ENCODE assay signal across 16 cellular contexts in genomic region chr2:10634495-10634894, GRCh38. TPM values are rescaled to one million over a fixed set of nuclear protein-coding genes. Genes with fewer than 3 reads are reported as not detected.
A peak's percentile ranks its signal among the peaks of the same experiment; 100 is the strongest.
DNase-seq lines count a peak whose midpoint lies in the region; ATAC-seq, FAIRE-seq and TF ChIP-seq lines count a peak whose summit lies in the region.
"Had no signal": no experiment of that assay in that cellular context is flagged by ENCODE, and none has a peak within 500 bp of the region (broad histone marks: within the 10 kb centered on the region; RNA-seq: fewer than 3 reads in every experiment).

No MANE protein-coding gene starts in this region.

- DNase-seq in activated T-cell treated with anti-CD3 and anti-CD28 coated beads, Interleukin-2, amount 50 U/mL, for 72 hours = no peak
- no peak for DNase-seq in activated T-cell treated with anti-CD3 and anti-CD28 coated beads, Interleukin-2, amount 50 U/mL, for 48 hours
- peak in 2 of 4 experiments; percentile 20 to 29 for DNase-seq in K562 (ENCODE audit: extremely low read depth in 1 of 4, low spot score in 3 of 4)
- peak; percentile 20 for DNase-seq in iPS-NIHi7 (ENCODE audit: extremely low spot score)
- no peak for DNase-seq in neural progenitor cell (ENCODE audit: low spot score)
- DNase-seq in tibial nerve (ENCODE audit: low spot score in 2 of 2) = no peak
- no peak for DNase-seq in stimulated activated naive CD4-positive, alpha-beta T cell treated with Interleukin-2 at 50 U/mL for 16 hours (lab: John Stamatoyannopoulos, UW)
- DNase-seq: 8988T, Karpas-422, MM.1S, NCI-H1105, NCI-H1694 treated with DMSO at 0.1 percent for 48 hours, NCI-H524 had no signal

- no peaks in the 10 kb centered on the region for H3K27me3 Mint-ChIP-seq in activated T-cell treated with anti-CD3 and anti-CD28 coated beads, Interleukin-2, amount 50 U/mL, for 72 hours (ENCODE audit: low read depth)
- H3K27me3 Mint-ChIP-seq in neural progenitor cell (ENCODE audit: insufficient read depth, low read depth) = no peaks in the 10 kb centered on the region

- no peaks in the 10 kb centered on the region for H3K9me3 Mint-ChIP-seq in activated T-cell treated with anti-CD3 and anti-CD28 coated beads, Interleukin-2, amount 50 U/mL, for 72 hours
- no peaks in the 10 kb centered on the region for H3K9me3 Mint-ChIP-seq in neural progenitor cell

- FAIRE-seq in K562 (lab: Jason Lieb, UNC) = peak; percentile 60
- FAIRE-seq: H54 had no signal

- H3K36me3 Mint-ChIP-seq in activated T-cell treated with anti-CD3 and anti-CD28 coated beads, Interleukin-2, amount 50 U/mL, for 72 hours (ENCODE audit: insufficient read depth in 2 of 2) = peaks cover 11 to 17% of the 10 kb centered on the region in 2 donors
- H3K36me3 Mint-ChIP-seq in neural progenitor cell = peaks cover 16% of the 10 kb centered on the region

- no peak for ATAC-seq in activated T-cell treated with anti-CD3 and anti-CD28 coated beads, Interleukin-2, amount 50 U/mL, for 72 hours (replicated peaks in 1 of 2)
- ATAC-seq in K562 = peak; percentile 44
- ATAC-seq in GM19035 (IDR thresholded peaks at IDR 0.05; ENCODE audit: unreplicated experiment) = no peak

- H3K4me3 ChIP-seq in K562 = no peak overlapping the region
- H3K4me3 ChIP-seq in neural progenitor cell = no peak overlapping the region
- no peak overlapping the region for H3K4me3 ChIP-seq in tibial nerve
- H3K4me3 ChIP-seq: BLaER1 had no signal

- BruUV-seq in K562 (replicated peaks; lab: Mats Ljungman, UMichigan) = no TSS peak

- no peak for TF ChIP-seq EP300 in K562 (IDR thresholded peaks at IDR 0.05; ENCODE audit: low read length)
- no peak for TF ChIP-seq EP300 in tibial nerve (IDR thresholded peaks at IDR 0.05)

- no peak overlapping the region for H3K4me3 Mint-ChIP-seq in activated T-cell treated with anti-CD3 and anti-CD28 coated beads, Interleukin-2, amount 50 U/mL, for 72 hours
- no peak overlapping the region for H3K4me3 Mint-ChIP-seq in neural progenitor cell

- TF ChIP-seq CTCF in K562 (IDR thresholded peaks at IDR 0.05 in 2 of 3, conservative IDR thresholded peaks at IDR 0.05 in 1 of 3; ENCODE audit: insufficient read depth in 2 of 3, low read depth in 1 of 3, low read length in 3 of 3) = no peak
- no peak for TF ChIP-seq CTCF in neural progenitor cell (IDR thresholded peaks at IDR 0.05)
- no peak for TF ChIP-seq CTCF in tibial nerve (IDR thresholded peaks at IDR 0.05)

- peak overlapping the region; percentile 10; the same call in 1 of the 3 replicates for H3K27ac ChIP-seq in K562 (ENCODE audit: extremely low read depth, low read depth, low read length)
- no peak overlapping the region for H3K27ac ChIP-seq in neural progenitor cell
- peak overlapping the region in 1 of 4 donors; percentile 19 for H3K27ac ChIP-seq in tibial nerve
- H3K27ac ChIP-seq: BLaER1 had no signal

- H3K9me3 ChIP-seq in K562 (replicated peaks; ENCODE audit: control insufficient read depth, insufficient read depth, low read depth, low read length) (no peaks in the 10 kb centered on the region), neural progenitor cell (ENCODE audit: low read depth) (no peaks in the 10 kb centered on the region), tibial nerve (no peaks in the 10 kb centered on the region)
- H3K9me3 ChIP-seq: BLaER1 had no signal

- H3K4me1 Mint-ChIP-seq in activated T-cell treated with anti-CD3 and anti-CD28 coated beads, Interleukin-2, amount 50 U/mL, for 72 hours (ENCODE audit: low read depth) = peaks cover 5% of the 10 kb centered on the region
- H3K4me1 Mint-ChIP-seq in neural progenitor cell = no peaks in the 10 kb centered on the region

- H3K9ac ChIP-seq in K562 (ENCODE audit: insufficient read depth in 1 of 2, low read depth in 2 of 2, low read length in 2 of 2) (no peak overlapping the region), neural progenitor cell (no peak overlapping the region)
- H3K9ac ChIP-seq: BLaER1 had no signal

- H3K27ac Mint-ChIP-seq in activated T-cell treated with anti-CD3 and anti-CD28 coated beads, Interleukin-2, amount 50 U/mL, for 72 hours = peak overlapping the region; percentile 6
- peak overlapping the region; percentile 1 for H3K27ac Mint-ChIP-seq in neural progenitor cell

- in situ Hi-C loops in K562 (cut with MboI) = no loop called here

- TF ChIP-seq POLR2A in K562 (conservative IDR thresholded peaks at IDR 0.05) (no peak), tibial nerve (IDR thresholded peaks at IDR 0.05) (no peak)

- H3K27me3 ChIP-seq in K562 (ENCODE audit: control insufficient read depth in 2 of 2, insufficient read depth in 2 of 2, low read length in 2 of 2) (no peaks in the 10 kb centered on the region), neural progenitor cell (no peaks in the 10 kb centered on the region), tibial nerve (no peaks in the 10 kb centered on the region)
- H3K27me3 ChIP-seq: BLaER1 had no signal

- CTCF ChIA-PET in K562 (lab: Yijun Ruan, JAX; ENCODE audit: low intra/inter-chr PET ratio) = no interaction called here

- intact Hi-C loops in K562 (cut with micrococcal nuclease) = no loop called here

- POLR2A ChIA-PET in K562 (lab: Yijun Ruan, JAX) = no interaction called here

- no peaks in the 10 kb centered on the region for H3F3A ChIP-seq in neural progenitor cell (ENCODE audit: low read depth)

- H3K4me1 ChIP-seq in K562 (replicated peaks in 1 of 2; ENCODE audit: control insufficient read depth in 2 of 2, insufficient read depth in 2 of 2, low read length in 2 of 2) = peaks cover 7 to 19% of the 10 kb centered on the region in 2 experiments; a peak in 3 of 5 replicates
- no peaks in the 10 kb centered on the region for H3K4me1 ChIP-seq in neural progenitor cell
- peaks cover 0 to 16% (median 0%) of the 10 kb centered on the region in 4 donors for H3K4me1 ChIP-seq in tibial nerve

- H4K20me1 ChIP-seq in K562 (replicated peaks; ENCODE audit: control insufficient read depth, insufficient read depth, low read length) (no peaks in the 10 kb centered on the region), neural progenitor cell (ENCODE audit: low read depth) (no peaks in the 10 kb centered on the region)
- H4K20me1 ChIP-seq: BLaER1 had no signal

- H3K36me3 ChIP-seq in K562 (ENCODE audit: control insufficient read depth, insufficient read depth, low read length) (peaks cover 48% of the 10 kb centered on the region), neural progenitor cell (no peaks in the 10 kb centered on the region), tibial nerve (peaks cover 3 to 52% (median 8%) of the 10 kb centered on the region in 3 donors)

- no peaks in the 10 kb centered on the region for H3K9me1 ChIP-seq in K562 (ENCODE audit: control insufficient read depth, insufficient read depth, low read length)

- H2AFZ ChIP-seq in K562 (ENCODE audit: low read depth, low read length) = no peak overlapping the region
- no peak overlapping the region for H2AFZ ChIP-seq in neural progenitor cell (replicated peaks)

- no peak for TF ChIP-seq RAD21 in K562 (CRISPR knock-in tag; conservative IDR thresholded peaks at IDR 0.05 in 1 of 2, IDR thresholded peaks at IDR 0.05 in 1 of 2)

- no peaks in the 10 kb centered on the region for H3K79me2 ChIP-seq in K562 (ENCODE audit: control insufficient read depth, insufficient read depth, low read length)
- no peaks in the 10 kb centered on the region for H3K79me2 ChIP-seq in neural progenitor cell (ENCODE audit: low read depth)

- no peak overlapping the region for H3K4me2 ChIP-seq in K562 (ENCODE audit: insufficient read depth, low read length)
- H3K4me2 ChIP-seq in neural progenitor cell = no peak overlapping the region
- H3K4me2 ChIP-seq: BLaER1 had no signal

- 33% methylated on average over 5 of the region's 5 CpGs for WGBS in K562 (ENCODE audit: insufficient coverage, low coverage, missing lambda C conversion rate)
- 63 to 68% methylated on average over 5 of the region's 5 CpGs for WGBS in tibial nerve, 2 donors

TF ChIP-seq in K562, 482 proteins besides CTCF, POLR2A, EP300 and RAD21 (continues in another document):
- TF ChIP-seq ZBTB17 (CRISPR knock-in tag; IDR thresholded peaks at IDR 0.05) = no peak
- 0 out of 2 replicates have a peak, but pooled peaks have one; percentile 33 for TF ChIP-seq HMBOX1 (IDR thresholded peaks at IDR 0.05)
- 0 out of 2 replicates have a peak, but pooled peaks have one; percentile 23 for TF ChIP-seq DPF2 (IDR thresholded peaks at IDR 0.05)
- peak; percentile 65 for TF ChIP-seq ZFP36 (IDR thresholded peaks at IDR 0.05; ENCODE audit: low read depth, low read length, partially characterized antibody)

RNA-seq across cellular contexts. Expression of gene NOL10, which starts 55.3 kb away (rescaled TPM):
- 10 to 100 TPM; 24.6 to 33.1 TPM for total RNA-seq in activated T-cell treated with anti-CD3 and anti-CD28 coated beads, Interleukin-2, amount 50 U/mL, for 72 hours
- total RNA-seq in K562 (2011; cell fraction: chromatin; rRNA removed; ENCODE audit: low replicate concordance) = 64.7 and 95.6 TPM in 2 replicates
- total RNA-seq in K562 (2011; cell fraction: nucleolus; rRNA removed) = 28.3 and 33.4 TPM in 2 replicates
- total RNA-seq in K562 (2011; cell fraction: nucleoplasm; rRNA removed) = 40.4 and 48.9 TPM in 2 replicates
- total RNA-seq in K562 (2014; rRNA removed) (44.0 and 46.7 TPM in 2 replicates), K562 (2014; rRNA removed; fragmentation: Illumina TruSeq; extraction: Trizol) (63.9 and 68.0 TPM in 2 replicates), K562 (2015; rRNA removed; fragmentation: Illumina TruSeq; extraction: Trizol) (55.6 and 60.0 TPM in 2 replicates), K562 (2021) (44.2 and 47.8 TPM in 2 replicates), neural progenitor cell (ENCODE audit: low replicate concordance) (28.5 and 41.9 TPM in 2 replicates), tibial nerve (10 to 100 TPM; 25.1 to 34.2 (median 29.4) TPM)
- polyA plus RNA-seq in K562 (2011; rRNA removed) (39.2 and 51.0 TPM in 2 replicates), K562 (2014; fragmentation: Illumina TruSeq; extraction: Trizol) (53.0 and 59.4 TPM in 2 replicates), K562 (2014; fragmentation: Nextera tagmentation; extraction: Ambion mirVana) (10 to 100 TPM; 32.9 to 45.5 TPM), K562 (2014; rRNA removed) (35.4 and 42.2 TPM in 2 replicates)
- 12.6 and 22.4 TPM in 2 replicates for polyA plus RNA-seq in K562 (2011; cell fraction: cytosol; rRNA removed)
- polyA plus RNA-seq in K562 (2011; cell fraction: nucleus; rRNA removed) = 21.2 and 24.0 TPM in 2 replicates
- polyA plus RNA-seq in K562 (2012) = 17.8 and 33.3 TPM in 2 replicates
- polyA minus RNA-seq in K562 (2011; rRNA and poly(A)+ RNA removed) = 77.9 and 78.4 TPM in 2 replicates
- 27.9 and 33.6 TPM in 2 replicates for polyA minus RNA-seq in K562 (2011; cell fraction: cytosol; rRNA and poly(A)+ RNA removed)
- polyA minus RNA-seq in K562 (2011; cell fraction: nucleus; rRNA and poly(A)+ RNA removed) = 20.2 and 37.8 TPM in 2 replicates
